8 cellular contexts compared by ENCODE assay signal in the genomic region with DNA sequence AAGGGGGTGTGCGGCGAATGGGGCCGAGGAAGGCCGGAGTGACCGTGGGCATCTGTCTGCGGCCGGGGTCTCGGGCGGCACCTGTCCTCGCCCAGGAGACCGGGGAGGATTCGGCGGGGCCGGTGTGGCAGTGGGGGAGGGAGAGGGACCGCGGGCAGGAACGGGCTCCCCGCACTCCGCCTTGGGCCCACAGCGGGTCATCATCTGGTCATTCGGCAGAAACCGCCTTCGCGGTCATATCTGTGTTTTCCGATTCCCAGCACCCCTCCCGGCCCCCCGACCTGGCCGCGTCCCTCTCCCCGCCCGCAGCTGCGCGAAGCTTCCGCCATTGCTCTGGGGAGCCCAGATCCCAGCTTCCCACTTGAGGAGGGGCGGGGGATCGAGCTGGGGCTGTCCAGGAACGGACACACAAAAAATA. TPM values are rescaled to one million over a fixed set of nuclear protein-coding genes. Genes with fewer than 3 reads are reported as not detected.
DNase-seq lines count a peak whose midpoint lies in the region; ATAC-seq, FAIRE-seq and TF ChIP-seq lines count a peak whose summit lies in the region.

No MANE protein-coding gene starts in this region.

- peak overlapping the region; percentile 84 for H2BK5ac ChIP-seq in mesenchymal stem cell (ENCODE audit: low read depth, low read length, poor library complexity, severe bottlenecking)

- H3K27ac Mint-ChIP-seq in endodermal cell = peak overlapping the region; percentile 96

- no peak for FAIRE-seq in A549 (lab: Jason Lieb, UNC)

- TF ChIP-seq POLR2A in A549 (IDR thresholded peaks at IDR 0.05; ENCODE audit: low read length) = peak; percentile 62; the same call in 1 of the 2 replicates

- peak overlapping the region; percentile 51 to 70 for H3K23ac ChIP-seq in mesenchymal stem cell (ENCODE audit: low read length in 2 of 2)

- WGBS in A549 (ENCODE audit: missing lambda C conversion rate) = 1% methylated on average over 22 of the region's 37 CpGs
- WGBS in endodermal cell (ENCODE audit: insufficient coverage in 1 of 2, insufficient read length in 1 of 2), 2 experiments = 0 to 1% methylated on average over 9 to 37 of the region's 37 CpGs
- 1% methylated on average over 34 of the region's 37 CpGs for WGBS in mesenchymal stem cell

- CTCF ChIA-PET in A549 (lab: Yijun Ruan, JAX) = interaction anchor here (0.9 to 9.2 kb wide), 5 partner anchors 9 to 130 kb away, joined by 3 to 112 read pairs (median 5); no protein-coding TSS in a partner anchor

- H3K4me3 ChIP-seq in A549 (peak overlapping the region; percentile 88), GM12865 (ENCODE audit: low read depth, low read length) (peak overlapping the region; percentile 90), RWPE2 (ENCODE audit: severe bottlenecking) (peak overlapping the region; percentile 87), endodermal cell (ENCODE audit: low read length) (peak overlapping the region; percentile 85), mesenchymal stem cell (ENCODE audit: insufficient read depth in 1 of 2, low read depth in 1 of 2, low read length in 2 of 2) (peak overlapping the region; percentile 77 to 89), tibial artery (peak overlapping the region; percentile 70 to 93)

- H2BK15ac ChIP-seq in mesenchymal stem cell (ENCODE audit: low read depth, poor library complexity, severe bottlenecking) = peak overlapping the region; percentile 98

- peaks cover 18% of the 10 kb centered on the region for H3K79me1 ChIP-seq in mesenchymal stem cell (replicated peaks; ENCODE audit: low read length, poor library complexity, severe bottlenecking)

- peaks cover under 1% of the 10 kb centered on the region for H3K9me3 Mint-ChIP-seq in endodermal cell

- POLR2A ChIA-PET in A549 (lab: Yijun Ruan, JAX) = interaction anchor here (2.0 kb wide), 1 partner anchor 52 kb away, joined by 17 read pairs; no protein-coding TSS in a partner anchor

- peak overlapping the region; percentile 97 for H4K91ac ChIP-seq in mesenchymal stem cell (ENCODE audit: low read length)

- no peak for TF ChIP-seq RAD21 in A549 (conservative IDR thresholded peaks at IDR 0.05 in 1 of 2, IDR thresholded peaks at IDR 0.05 in 1 of 2)

- H2AFZ ChIP-seq in mesenchymal stem cell (ENCODE audit: low read depth, low read length) = peak overlapping the region; percentile 86

- peak overlapping the region; percentile 90 for H2BK120ac ChIP-seq in mesenchymal stem cell (ENCODE audit: low read depth, low read length)

- peaks cover 25% of the 10 kb centered on the region for H3K36me3 ChIP-seq in RWPE2 (ENCODE audit: low read depth)
- peaks cover 16% of the 10 kb centered on the region for H3K36me3 ChIP-seq in endodermal cell (ENCODE audit: control insufficient read depth, insufficient read depth, low read length)
- H3K36me3 ChIP-seq in mesenchymal stem cell (ENCODE audit: control insufficient read depth in 1 of 2, insufficient read depth in 2 of 2, low read depth in 1 of 2, low read length in 2 of 2) = peaks cover 15 to 22% of the 10 kb centered on the region in 2 experiments
- peaks cover 16 to 20% (median 18%) of the 10 kb centered on the region in 3 donors for H3K36me3 ChIP-seq in tibial artery

- peak overlapping the region in 1 of 2 experiments; percentile 98 for H3K14ac ChIP-seq in mesenchymal stem cell (ENCODE audit: low read length in 2 of 2)

- intact Hi-C loops in tibial artery (cut with DNase I; ENCODE audit: low total_unique reads) = loop anchor here (5.0 kb wide), 2 partner anchors 54 to 109 kb away; partner anchors contain the start of gene APOBEC3B

- H3K9ac ChIP-seq in endodermal cell (ENCODE audit: extremely low read depth, low read length, poor library complexity, severe bottlenecking) (peak overlapping the region; percentile 71), mesenchymal stem cell (ENCODE audit: low read length) (peak overlapping the region; percentile 98)

- H3K4me1 ChIP-seq in A549 = peaks cover 23% of the 10 kb centered on the region
- peaks cover 4% of the 10 kb centered on the region for H3K4me1 ChIP-seq in RWPE2 (ENCODE audit: insufficient read depth, poor library complexity, severe bottlenecking)
- peaks cover 6% of the 10 kb centered on the region for H3K4me1 ChIP-seq in endodermal cell (ENCODE audit: control insufficient read depth, insufficient read depth, low read length)
- peaks cover 14% of the 10 kb centered on the region for H3K4me1 ChIP-seq in mesenchymal stem cell (ENCODE audit: control insufficient read depth, insufficient read depth, low read depth, low read length)
- H3K4me1 ChIP-seq in tibial artery = peaks cover 10 to 40% (median 34%) of the 10 kb centered on the region in 4 donors

- peak overlapping the region; percentile 86 for H3K4me3 Mint-ChIP-seq in endodermal cell

- peak overlapping the region; percentile 57 to 91 for H2BK12ac ChIP-seq in mesenchymal stem cell (ENCODE audit: low read length in 2 of 2)

- H3K27me3 ChIP-seq in RWPE2 (ENCODE audit: insufficient read depth, poor library complexity, severe bottlenecking) (peaks cover 33% of the 10 kb centered on the region), endodermal cell (ENCODE audit: control insufficient read depth, insufficient read depth, low read length, poor library complexity, severe bottlenecking) (peaks cover 6% of the 10 kb centered on the region), mesenchymal stem cell (ENCODE audit: control insufficient read depth in 1 of 2, insufficient read depth in 1 of 2, low read length in 2 of 2) (peaks cover 5 to 13% of the 10 kb centered on the region in 2 experiments), tibial artery (no peaks in the 10 kb centered on the region)

- H2AK5ac ChIP-seq in mesenchymal stem cell (ENCODE audit: low read length, severe bottlenecking) = no peak overlapping the region

- peak overlapping the region; percentile 99 for H4K8ac ChIP-seq in mesenchymal stem cell (ENCODE audit: low read length)

- peaks cover 40% of the 10 kb centered on the region for H3K27me3 Mint-ChIP-seq in endodermal cell (ENCODE audit: insufficient read depth)

- peak overlapping the region; percentile 91 for H3K4me2 ChIP-seq in A549
- H3K4me2 ChIP-seq in mesenchymal stem cell (ENCODE audit: low read length, poor library complexity, severe bottlenecking) = peak overlapping the region; percentile 85

- peak overlapping the region; percentile 97 for H3K18ac ChIP-seq in mesenchymal stem cell (ENCODE audit: low read depth in 1 of 2, low read length in 2 of 2)

- no peaks in the 10 kb centered on the region for H3K9me3 ChIP-seq in A549
- no peaks in the 10 kb centered on the region for H3K9me3 ChIP-seq in RWPE2 (ENCODE audit: severe bottlenecking)
- H3K9me3 ChIP-seq in endodermal cell (ENCODE audit: control insufficient read depth, low read length) = no peaks in the 10 kb centered on the region
- H3K9me3 ChIP-seq in mesenchymal stem cell (ENCODE audit: control insufficient read depth, low read length) = peaks cover under 1% of the 10 kb centered on the region
- no peaks in the 10 kb centered on the region for H3K9me3 ChIP-seq in tibial artery

- peak overlapping the region; percentile 46 to 93 for H3K4ac ChIP-seq in mesenchymal stem cell (ENCODE audit: low read depth in 1 of 2, low read length in 2 of 2)

- ATAC-seq in A549 (peak; percentile 49 to 67), RWPE2 (ENCODE audit: low read depth) (no peak), HG03139 (IDR thresholded peaks at IDR 0.05; ENCODE audit: unreplicated experiment) (no peak), HG03108 (IDR thresholded peaks at IDR 0.05; ENCODE audit: unreplicated experiment) (no peak)

- H3K27ac ChIP-seq in A549 = peak overlapping the region; percentile 99 to 100
- no peak overlapping the region for H3K27ac ChIP-seq in RWPE2 (ENCODE audit: poor library complexity, severe bottlenecking)
- peak overlapping the region; percentile 92 for H3K27ac ChIP-seq in endodermal cell (ENCODE audit: low read depth, low read length)
- peak overlapping the region; percentile 82 for H3K27ac ChIP-seq in mesenchymal stem cell (ENCODE audit: low read length, poor library complexity, severe bottlenecking)
- H3K27ac ChIP-seq in tibial artery = peak overlapping the region; percentile 95 to 98

- DNase-seq in A549 (ENCODE audit: low read depth in 1 of 2, low spot score in 1 of 2) (peak; percentile 37 to 59), GM12865 (ENCODE audit: low read depth) (no peak), RWPE2 (ENCODE audit: low spot score) (no peak), endodermal cell (peak; percentile 81), mesenchymal stem cell (peak; percentile 61), tibial artery (peak; percentile 68 to 81)

- no peak for TF ChIP-seq CTCF in A549 (IDR thresholded peaks at IDR 0.05)
- TF ChIP-seq CTCF in GM12865 (IDR thresholded peaks at IDR 0.05; ENCODE audit: insufficient read depth, low read depth, low read length, missing control alignments) = no peak
- TF ChIP-seq CTCF in RWPE2 (IDR thresholded peaks at IDR 0.05; ENCODE audit: poor library complexity, severe bottlenecking) = no peak
- TF ChIP-seq CTCF in endodermal cell (conservative IDR thresholded peaks at IDR 0.05) = no peak
- TF ChIP-seq CTCF in tibial artery (IDR thresholded peaks at IDR 0.05) = no peak

- H3K36me3 Mint-ChIP-seq in endodermal cell (ENCODE audit: low read depth) = no peaks in the 10 kb centered on the region

- H3K4me1 Mint-ChIP-seq in endodermal cell = peaks cover 16% of the 10 kb centered on the region

- no peak for TF ChIP-seq EP300 in A549 (IDR thresholded peaks at IDR 0.05)

TF ChIP-seq in A549, 52 proteins besides CTCF, POLR2A, EP300 and RAD21 (continues in another document):
- TF ChIP-seq TFCP2L1 (CRISPR knock-in tag; IDR thresholded peaks at IDR 0.05) (no peak), JUN (IDR thresholded peaks at IDR 0.05) (peak in 1 of 2 experiments; percentile 56; a peak in 2 of 5 replicates)

RNA-seq across cellular contexts. Expression of gene CBX6, which starts 0.8 kb away (rescaled TPM):
- polyA plus RNA-seq in A549 (2011; rRNA removed) = 9.8 and 10.4 TPM in 2 replicates
- 7.6 and 10.4 TPM in 2 replicates for polyA plus RNA-seq in A549 (2012; cell fraction: cytosol; rRNA removed)
- polyA plus RNA-seq in A549 (2012; cell fraction: nucleus; rRNA removed) = 25.0 and 36.1 TPM in 2 replicates
- 22.1 to 24.0 TPM (median 22.4 TPM) in 3 replicates for polyA plus RNA-seq in A549 (2017; fragmentation: RNase III; extraction: RNeasy Plus Mini Kit Qiagen cat#74134 plus additional on column Dnase treatment)
- 35.3 and 40.2 TPM in 2 replicates for polyA minus RNA-seq in A549 (2011; rRNA and poly(A)+ RNA removed)
- 10 to 100 TPM; 12.8 to 28.2 TPM for total RNA-seq in endodermal cell
- polyA plus RNA-seq in endodermal cell (2013, experiment 1 of 2) = 18.6 TPM
- 18.3 TPM for polyA plus RNA-seq in endodermal cell (2013, experiment 2 of 2)
- 39.2 TPM for polyA plus RNA-seq in mesenchymal stem cell (2013, experiment 1 of 2)
- polyA plus RNA-seq in mesenchymal stem cell (2013, experiment 2 of 2) = 38.5 TPM

RNA-seq across cellular contexts. Expression of gene NPTXR, which starts 29.0 kb away (rescaled TPM):
- 3.3 and 6.6 TPM in 2 replicates for polyA plus RNA-seq in A549 (2011; rRNA removed)
- 2.3 and 3.6 TPM in 2 replicates for polyA plus RNA-seq in A549 (2012; cell fraction: cytosol; rRNA removed)
- 5.8 and 6.7 TPM in 2 replicates for polyA plus RNA-seq in A549 (2012; cell fraction: nucleus; rRNA removed)
- 9.7 to 15.3 TPM (median 14.8 TPM) in 3 replicates for polyA plus RNA-seq in A549 (2017; fragmentation: RNase III; extraction: RNeasy Plus Mini Kit Qiagen cat#74134 plus additional on column Dnase treatment)
- polyA minus RNA-seq in A549 (2011; rRNA and poly(A)+ RNA removed) = 7.7 TPM in 2 replicates
- total RNA-seq in endodermal cell = 1 to 10 TPM; 2.1 to 2.5 TPM
- polyA plus RNA-seq in endodermal cell (2013, experiment 1 of 2) = 3.2 TPM
- polyA plus RNA-seq in endodermal cell (2013, experiment 2 of 2) = 2.6 TPM
- polyA plus RNA-seq in mesenchymal stem cell (2013, experiment 1 of 2) = 1.9 TPM
- 1.9 TPM for polyA plus RNA-seq in mesenchymal stem cell (2013, experiment 2 of 2)

Comparison
In these comparisons a context has a peak if more than half of its experiments do, and no peak if none do; other contexts are left out.
1. ATAC-seq: peak in A549 (2 of 2); none in RWPE2 (single experiment), HG03139 (single experiment) and HG03108 (single experiment).
2. DNase-seq: peak in A549 (2 of 2), endodermal cell (single experiment), mesenchymal stem cell (single experiment) and tibial artery (2 of 2); none in GM12865 (single experiment) and RWPE2 (single experiment).
3. Peak in every context shown above with its lines, with median percentiles within 50 percentile points of each other: H3K4me3 ChIP-seq.